In genomic region chr10:75399461-75400162, GRCh38 we compare ENCODE assay signal across 8 cellular contexts. TPM values are rescaled to one million over a fixed set of nuclear protein-coding genes. Genes with fewer than 3 reads are reported as not detected.
DNase-seq lines count a peak whose midpoint lies in the region; ATAC-seq and TF ChIP-seq lines count a peak whose summit lies in the region.

No MANE protein-coding gene starts in this region.

- peak overlapping the region; percentile 95 to 99 for H3K4me3 ChIP-seq in cardiac fibroblast (replicated peaks in 1 of 2; ENCODE audit: low read depth in 2 of 2, low read length in 2 of 2)
- H3K4me3 ChIP-seq in skeletal muscle satellite cell (ENCODE audit: low read length), result peak overlapping the region; percentile 95

- no peaks in the 10 kb centered on the region for H3K9me3 ChIP-seq in skeletal muscle satellite cell (replicated peaks; ENCODE audit: low read length)

- peak; percentile 77 for DNase-seq in ELR (ENCODE audit: low read depth)
- peak; percentile 73 for DNase-seq in HuH-7 (ENCODE audit: low spot score)
- DNase-seq in SW480 (ENCODE audit: low spot score), result peak; percentile 54
- peak; percentile 86 to 87 for DNase-seq in cardiac fibroblast (ENCODE audit: low read depth in 2 of 2)
- peak; percentile 83 for DNase-seq in iris pigment epithelial cell (ENCODE audit: low read depth)

- no peak for ATAC-seq in HG03196 (IDR thresholded peaks at IDR 0.05; ENCODE audit: unreplicated experiment)
- ATAC-seq in HG02588 (IDR thresholded peaks at IDR 0.05; ENCODE audit: unreplicated experiment), result no peak

- peak; percentile 52 for TF ChIP-seq CTCF in cardiac fibroblast (IDR thresholded peaks at IDR 0.05; ENCODE audit: low read depth, low read length)

- peaks cover 18% of the 10 kb centered on the region for H3K4me1 ChIP-seq in skeletal muscle satellite cell (ENCODE audit: control insufficient read depth, insufficient read depth, low read length)

- H3K27me3 ChIP-seq in skeletal muscle satellite cell (ENCODE audit: control insufficient read depth, insufficient read depth, low read length), result peaks cover 22% of the 10 kb centered on the region

- peak overlapping the region; percentile 90 for H3K4me2 ChIP-seq in skeletal muscle satellite cell (ENCODE audit: low read length)

- H3K9ac ChIP-seq in skeletal muscle satellite cell (ENCODE audit: low read depth, low read length), result peak overlapping the region; percentile 87

- H3K36me3 ChIP-seq in skeletal muscle satellite cell (ENCODE audit: insufficient read depth, low read length), result peaks cover 6% of the 10 kb centered on the region

RNA-seq across cellular contexts. Expression of gene ZNF503, which starts 2.0 kb away (rescaled TPM):
- 11.7 and 25.8 TPM in 2 replicates for total RNA-seq in skeletal muscle satellite cell (2012; rRNA removed)

RNA-seq across cellular contexts. Expression of gene LRMDA, which starts 31.8 kb away (rescaled TPM):
- total RNA-seq in skeletal muscle satellite cell (2012; rRNA removed), result 2.2 and 3.8 TPM in 2 replicates
